ENCODE assay signal across 1 cellular context in genomic region chr15:41568350-41569017, GRCh38.
TF ChIP-seq lines count a peak whose summit lies in the region.

No MANE protein-coding gene starts in this region.

TF ChIP-seq in HepG2, 621 proteins besides CTCF, POLR2A, EP300 and RAD21 (continued from another document and continues in another):
- TF ChIP-seq ZBTB33 (CRISPR knock-in tag; IDR thresholded peaks at IDR 0.05) (0 out of 2 replicates have a peak, but pooled peaks have one; percentile 6), FOXA3 (CRISPR knock-in tag; IDR thresholded peaks at IDR 0.05) (peak; percentile 97), ATF1 (CRISPR knock-in tag; IDR thresholded peaks at IDR 0.05) (no peak), ZNF574 (CRISPR knock-in tag; IDR thresholded peaks at IDR 0.05) (peak; percentile 64; the same call in 1 of the 2 replicates), ZNF609 (CRISPR knock-in tag; IDR thresholded peaks at IDR 0.05; ENCODE audit: borderline replicate concordance) (peak; percentile 91), MED1 (CRISPR knock-in tag; IDR thresholded peaks at IDR 0.05) (peak; percentile 87), NFE2 (CRISPR knock-in tag; IDR thresholded peaks at IDR 0.05) (no peak), ZMYM2 (CRISPR knock-in tag; IDR thresholded peaks at IDR 0.05) (no peak), ZNF260 (CRISPR knock-in tag; IDR thresholded peaks at IDR 0.05; ENCODE audit: borderline replicate concordance, low read depth) (no peak), GABPA (IDR thresholded peaks at IDR 0.05; ENCODE audit: low read depth, low read length) (no peak), GABPA (CRISPR knock-in tag; IDR thresholded peaks at IDR 0.05; ENCODE audit: low read depth) (peak; percentile 44), ZNF280D (CRISPR knock-in tag; IDR thresholded peaks at IDR 0.05) (peak; percentile 69; the same call in 1 of the 2 replicates), KDM3A (CRISPR knock-in tag; IDR thresholded peaks at IDR 0.05; ENCODE audit: low read depth) (no peak), HINFP (CRISPR knock-in tag; IDR thresholded peaks at IDR 0.05; ENCODE audit: low read depth) (no peak), STAT6 (CRISPR knock-in tag; IDR thresholded peaks at IDR 0.05; ENCODE audit: borderline replicate concordance) (peak; percentile 42; the same call in 1 of the 2 replicates), ZNF678 (CRISPR knock-in tag; IDR thresholded peaks at IDR 0.05) (no peak), E2F2 (CRISPR knock-in tag; IDR thresholded peaks at IDR 0.05; ENCODE audit: borderline replicate concordance) (no peak), RBAK (CRISPR knock-in tag; IDR thresholded peaks at IDR 0.05) (peak; percentile 66; the same call in 1 of the 2 replicates), KLF15 (CRISPR knock-in tag; IDR thresholded peaks at IDR 0.05; ENCODE audit: borderline replicate concordance) (no peak), ZNF784 (CRISPR knock-in tag; IDR thresholded peaks at IDR 0.05; ENCODE audit: borderline replicate concordance) (no peak), ZFP37 (CRISPR knock-in tag; IDR thresholded peaks at IDR 0.05; ENCODE audit: borderline replicate concordance) (no peak), ZNF205 (CRISPR knock-in tag; IDR thresholded peaks at IDR 0.05) (no peak), CAMTA2 (CRISPR knock-in tag; IDR thresholded peaks at IDR 0.05; ENCODE audit: borderline replicate concordance) (no peak), RBFOX2 (IDR thresholded peaks at IDR 0.05; ENCODE audit: low read depth, low read length) (no peak), ZNF557 (CRISPR knock-in tag; IDR thresholded peaks at IDR 0.05) (peak; percentile 84; the same call in 1 of the 2 replicates), NR1H2 (CRISPR knock-in tag; IDR thresholded peaks at IDR 0.05; ENCODE audit: borderline replicate concordance, low read depth) (no peak), FOXK1 (CRISPR knock-in tag; IDR thresholded peaks at IDR 0.05; ENCODE audit: borderline replicate concordance, low read depth) (peak; percentile 60; the same call in 1 of the 2 replicates), ZFP90 (CRISPR knock-in tag; IDR thresholded peaks at IDR 0.05; ENCODE audit: borderline replicate concordance) (0 out of 2 replicates have a peak, but pooled peaks have one; percentile 82), HNRNPUL1 (IDR thresholded peaks at IDR 0.05; ENCODE audit: low read depth, low read length) (no peak), PCBP2 (optimal IDR thresholded peaks at IDR 0.05; ENCODE audit: low read depth, low read length, poor library complexity, severe bottlenecking) (no peak), CHCHD3 (CRISPR knock-in tag; IDR thresholded peaks at IDR 0.05) (no peak), EED (CRISPR knock-in tag; IDR thresholded peaks at IDR 0.05) (no peak), CSRNP1 (CRISPR knock-in tag; IDR thresholded peaks at IDR 0.05) (no peak), ZNF382 (CRISPR knock-in tag; IDR thresholded peaks at IDR 0.05; ENCODE audit: borderline replicate concordance) (no peak), ZBTB3 (CRISPR knock-in tag; IDR thresholded peaks at IDR 0.05; ENCODE audit: borderline replicate concordance, low read depth) (no peak), MLX (CRISPR knock-in tag; IDR thresholded peaks at IDR 0.05) (peak; percentile 79)
